In the genomic region with DNA sequence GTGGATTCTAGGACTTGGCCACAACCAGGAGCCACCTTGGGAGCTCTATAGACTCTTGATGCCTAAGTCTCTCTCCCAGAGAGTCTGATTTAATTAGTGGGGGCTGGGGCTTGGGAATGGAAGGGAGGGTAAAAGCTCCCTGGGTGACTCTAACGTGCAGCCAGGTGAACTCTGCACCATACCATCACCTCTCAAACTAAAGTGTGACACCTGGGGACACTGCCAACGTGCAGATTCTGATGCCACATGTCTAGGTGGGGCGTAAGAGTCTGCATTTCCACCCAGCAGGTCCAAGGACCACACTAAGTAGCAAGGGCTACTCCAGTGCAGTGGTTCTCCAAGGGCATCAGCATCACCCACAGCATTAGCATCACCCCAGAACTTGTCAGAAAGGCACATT, we compare ENCODE assay signal across 2 cellular contexts.
A peak's percentile ranks its signal among the peaks of the same experiment; 100 is the strongest.
TF ChIP-seq lines count a peak whose summit lies in the region.

No MANE protein-coding gene starts in this region.

TF ChIP-seq in GM12878, 131 proteins besides CTCF, POLR2A, EP300 and RAD21:
- no peak for TF ChIP-seq HDAC2 (IDR thresholded peaks at IDR 0.05)
- TF ChIP-seq POU2F2 (IDR thresholded peaks at IDR 0.05; ENCODE audit: borderline replicate concordance, low read depth, low read length), result no peak

TF ChIP-seq in liver, 16 proteins besides CTCF, POLR2A, EP300 and RAD21:
- no peak for TF ChIP-seq EGR1 (IDR thresholded peaks at IDR 0.05; ENCODE audit: low read depth in 2 of 2)
- TF ChIP-seq HNF4A (conservative IDR thresholded peaks at IDR 0.05), result peak; percentile 25 to 64
- TF ChIP-seq RXRA (IDR thresholded peaks at IDR 0.05), result peak in 1 of 2 donors; percentile 44
